15 cellular contexts compared by ENCODE assay signal in genomic region chr13:64158910-64159309, GRCh38.
A peak's percentile ranks its signal among the peaks of the same experiment; 100 is the strongest.
DNase-seq lines count a peak whose midpoint lies in the region; ATAC-seq and TF ChIP-seq lines count a peak whose summit lies in the region.
"Had no signal": no experiment of that assay in that cellular context is flagged by ENCODE, and none has a peak within 500 bp of the region (broad histone marks: within the 10 kb centered on the region; RNA-seq: fewer than 3 reads in every experiment).

No MANE protein-coding gene starts in this region.

- CTCF ChIA-PET in WTC11 (lab: Charles Lee): no interaction called here

- H3K9me3 Mint-ChIP-seq in WTC11 (no peaks in the 10 kb centered on the region), chondrocyte (ENCODE audit: low read depth) (no peaks in the 10 kb centered on the region)

- H3K27ac Mint-ChIP-seq in WTC11 (peak overlapping the region; percentile 4; the same call in 1 of the 2 replicates), chondrocyte (ENCODE audit: unreplicated experiment) (no peak overlapping the region)
- H3K27ac Mint-ChIP-seq: activated CD4-positive, alpha-beta T cell treated with anti-CD3 and anti-CD28 coated beads for 36 hours; effector memory CD8-positive, alpha-beta T cell had no signal

- H3K4me3 ChIP-seq in foreskin fibroblast (ENCODE audit: low read depth in 1 of 2, low read length in 2 of 2): no peak overlapping the region
- H3K4me3 ChIP-seq: ascending aorta, thyroid gland had no signal

- no peak for TF ChIP-seq CTCF in WTC11 (IDR thresholded peaks at IDR 0.05)
- TF ChIP-seq CTCF in foreskin fibroblast (IDR thresholded peaks at IDR 0.05; ENCODE audit: low read depth, low read length): no peak
- no peak for TF ChIP-seq CTCF in chondrocyte (IDR thresholded peaks at IDR 0.05)

- no peaks in the 10 kb centered on the region for H3K27me3 Mint-ChIP-seq in WTC11 (ENCODE audit: low read depth)
- H3K27me3 Mint-ChIP-seq in chondrocyte (ENCODE audit: low read depth): no peaks in the 10 kb centered on the region
- H3K27me3 Mint-ChIP-seq: activated CD4-positive, alpha-beta T cell treated with anti-CD3 and anti-CD28 coated beads for 36 hours; effector memory CD8-positive, alpha-beta T cell had no signal

- H3K4me1 Mint-ChIP-seq in WTC11: peaks cover 4% of the 10 kb centered on the region; the same call in 1 of the 2 replicates
- peaks cover 10% of the 10 kb centered on the region for H3K4me1 Mint-ChIP-seq in chondrocyte (ENCODE audit: low read depth)
- H3K4me1 Mint-ChIP-seq: activated CD4-positive, alpha-beta T cell treated with anti-CD3 and anti-CD28 coated beads for 36 hours had no signal

- ATAC-seq in WTC11 (no peak), HG03442 (IDR thresholded peaks at IDR 0.05; ENCODE audit: unreplicated experiment) (no peak)
- ATAC-seq: activated CD4-positive, alpha-beta T cell treated with anti-CD3 and anti-CD28 coated beads for 36 hours; effector memory CD8-positive, alpha-beta T cell had no signal

- H3K36me3 Mint-ChIP-seq in WTC11: no peaks in the 10 kb centered on the region
- H3K36me3 Mint-ChIP-seq in chondrocyte (ENCODE audit: low read depth): no peaks in the 10 kb centered on the region

- H3K4me3 Mint-ChIP-seq in WTC11 (no peak overlapping the region), chondrocyte (ENCODE audit: unreplicated experiment) (no peak overlapping the region)
- H3K4me3 Mint-ChIP-seq: activated CD4-positive, alpha-beta T cell treated with anti-CD3 and anti-CD28 coated beads for 36 hours; effector memory CD8-positive, alpha-beta T cell had no signal

- POLR2A ChIA-PET in WTC11 (lab: Charles Lee): no interaction called here

- peak; percentile 51 for DNase-seq in A172 (ENCODE audit: low spot score)
- DNase-seq in HS-5 (ENCODE audit: low read depth): peak; percentile 6
- no peak for DNase-seq in WTC11 (ENCODE audit: low spot score)
- DNase-seq in foreskin fibroblast: peak; percentile 37 to 45
- DNase-seq in putamen (ENCODE audit: low spot score): no peak
- no peak for DNase-seq in chondrocyte (ENCODE audit: low spot score)
- DNase-seq in NCI-H1694 treated with DMSO at 0.1 percent for 48 hours (lab: John Stamatoyannopoulos, UW): no peak
- DNase-seq: activated CD4-positive, alpha-beta T cell treated with anti-CD3 and anti-CD28 coated beads for 36 hours; activated T-cell treated with anti-CD3 and anti-CD28 coated beads, Interleukin-2, amount 50 U/mL, for 48 hours; effector memory CD8-positive, alpha-beta T cell; hypothalamus; stimulated activated CD4-positive, alpha-beta T cell treated with anti-CD3 and anti-CD28 coated beads, Interleukin-15, amount 100 ng/mL, for 24 hours; thyroid gland had no signal

TF ChIP-seq in WTC11, 78 proteins besides CTCF, POLR2A, EP300 and RAD21:
- TF ChIP-seq SMAD3 (CRISPR knock-in tag; IDR thresholded peaks at IDR 0.05; ENCODE audit: borderline replicate concordance) (no peak), TEAD4 (CRISPR knock-in tag; IDR thresholded peaks at IDR 0.05) (no peak), NFYB (CRISPR knock-in tag; conservative IDR thresholded peaks at IDR 0.05; ENCODE audit: low read depth) (no peak), ZNF232 (CRISPR knock-in tag; IDR thresholded peaks at IDR 0.05) (no peak), NFATC4 (CRISPR knock-in tag; IDR thresholded peaks at IDR 0.05) (no peak), NR1H2 (CRISPR knock-in tag; IDR thresholded peaks at IDR 0.05) (no peak), TEAD1 (CRISPR knock-in tag; IDR thresholded peaks at IDR 0.05) (no peak), MXD4 (CRISPR knock-in tag; IDR thresholded peaks at IDR 0.05; ENCODE audit: borderline replicate concordance) (no peak)
- TF ChIP-seq, protein P1, sequence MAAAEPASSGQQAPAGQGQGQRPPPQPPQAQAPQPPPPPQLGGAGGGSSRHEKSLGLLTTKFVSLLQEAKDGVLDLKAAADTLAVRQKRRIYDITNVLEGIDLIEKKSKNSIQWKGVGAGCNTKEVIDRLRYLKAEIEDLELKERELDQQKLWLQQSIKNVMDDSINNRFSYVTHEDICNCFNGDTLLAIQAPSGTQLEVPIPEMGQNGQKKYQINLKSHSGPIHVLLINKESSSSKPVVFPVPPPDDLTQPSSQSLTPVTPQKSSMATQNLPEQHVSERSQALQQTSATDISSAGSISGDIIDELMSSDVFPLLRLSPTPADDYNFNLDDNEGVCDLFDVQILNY (CRISPR knock-in tag; IDR thresholded peaks at IDR 0.05): no peak

Comparison
In these comparisons a context has a peak if more than half of its experiments do, and no peak if none do; other contexts are left out.
1. DNase-seq: peak in A172 (single experiment), HS-5 (single experiment) and foreskin fibroblast (2 of 2); none in WTC11 (single experiment), putamen (single experiment), chondrocyte (single experiment) and NCI-H1694 treated with DMSO at 0.1 percent for 48 hours (single experiment).